ENCODE assay signal across 1 cellular context in the genomic region with DNA sequence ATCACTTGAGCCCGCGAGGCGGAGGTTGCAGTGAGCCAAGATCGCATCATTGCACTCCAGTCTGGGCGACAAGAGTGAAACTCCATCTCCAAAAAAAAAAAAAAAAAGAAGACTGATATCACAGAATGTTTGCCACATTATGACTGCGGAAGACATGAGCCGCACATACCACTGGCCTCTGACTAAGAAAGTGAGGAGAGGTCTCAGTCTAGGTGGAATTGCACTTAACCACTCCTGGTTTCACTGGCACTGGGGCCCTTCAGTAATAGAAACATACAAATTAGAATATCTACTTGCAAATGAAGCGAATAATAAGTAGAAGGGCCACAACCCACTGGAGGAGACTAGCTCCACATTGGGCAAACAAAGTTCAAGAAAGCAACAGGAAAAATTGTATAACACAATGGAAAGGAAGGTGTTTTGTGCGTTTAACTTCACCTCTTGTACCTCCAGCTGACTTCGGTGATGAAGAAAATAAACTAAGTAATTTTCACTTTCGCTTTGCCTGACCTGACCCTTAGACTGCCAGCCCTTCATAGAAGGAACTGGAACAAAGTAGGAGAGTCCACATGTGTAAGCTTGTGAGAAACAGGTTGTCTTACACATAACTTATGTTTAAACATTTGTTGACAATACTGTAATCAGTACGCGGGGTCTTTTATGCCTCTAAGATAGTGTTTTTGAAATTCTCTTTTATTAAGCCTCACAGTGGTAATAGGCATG.
TF ChIP-seq lines count a peak whose summit lies in the region.

No MANE protein-coding gene starts in this region.

TF ChIP-seq in GM12878, 131 proteins besides CTCF, POLR2A, EP300 and RAD21 (continued from another document):
- TF ChIP-seq, protein P1, sequence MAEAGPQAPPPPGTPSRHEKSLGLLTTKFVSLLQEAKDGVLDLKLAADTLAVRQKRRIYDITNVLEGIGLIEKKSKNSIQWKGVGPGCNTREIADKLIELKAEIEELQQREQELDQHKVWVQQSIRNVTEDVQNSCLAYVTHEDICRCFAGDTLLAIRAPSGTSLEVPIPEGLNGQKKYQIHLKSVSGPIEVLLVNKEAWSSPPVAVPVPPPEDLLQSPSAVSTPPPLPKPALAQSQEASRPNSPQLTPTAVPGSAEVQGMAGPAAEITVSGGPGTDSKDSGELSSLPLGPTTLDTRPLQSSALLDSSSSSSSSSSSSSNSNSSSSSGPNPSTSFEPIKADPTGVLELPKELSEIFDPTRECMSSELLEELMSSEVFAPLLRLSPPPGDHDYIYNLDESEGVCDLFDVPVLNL (IDR thresholded peaks at IDR 0.05; ENCODE audit: low read depth, low read length) = no peak
- TF ChIP-seq SMAD5 (IDR thresholded peaks at IDR 0.05; ENCODE audit: low read depth) = no peak
- TF ChIP-seq RAD51 (IDR thresholded peaks at IDR 0.05) = no peak
- TF ChIP-seq BHLHE40 (IDR thresholded peaks at IDR 0.05; ENCODE audit: borderline replicate concordance in 1 of 2, low read depth in 2 of 2, low read length in 1 of 2) = no peak
- TF ChIP-seq TARDBP (IDR thresholded peaks at IDR 0.05; ENCODE audit: borderline replicate concordance) = no peak
- no peak for TF ChIP-seq NR2C2 (IDR thresholded peaks at IDR 0.05; ENCODE audit: borderline replicate concordance, control insufficient read depth, insufficient read length, low read depth)
- TF ChIP-seq, protein P2, sequence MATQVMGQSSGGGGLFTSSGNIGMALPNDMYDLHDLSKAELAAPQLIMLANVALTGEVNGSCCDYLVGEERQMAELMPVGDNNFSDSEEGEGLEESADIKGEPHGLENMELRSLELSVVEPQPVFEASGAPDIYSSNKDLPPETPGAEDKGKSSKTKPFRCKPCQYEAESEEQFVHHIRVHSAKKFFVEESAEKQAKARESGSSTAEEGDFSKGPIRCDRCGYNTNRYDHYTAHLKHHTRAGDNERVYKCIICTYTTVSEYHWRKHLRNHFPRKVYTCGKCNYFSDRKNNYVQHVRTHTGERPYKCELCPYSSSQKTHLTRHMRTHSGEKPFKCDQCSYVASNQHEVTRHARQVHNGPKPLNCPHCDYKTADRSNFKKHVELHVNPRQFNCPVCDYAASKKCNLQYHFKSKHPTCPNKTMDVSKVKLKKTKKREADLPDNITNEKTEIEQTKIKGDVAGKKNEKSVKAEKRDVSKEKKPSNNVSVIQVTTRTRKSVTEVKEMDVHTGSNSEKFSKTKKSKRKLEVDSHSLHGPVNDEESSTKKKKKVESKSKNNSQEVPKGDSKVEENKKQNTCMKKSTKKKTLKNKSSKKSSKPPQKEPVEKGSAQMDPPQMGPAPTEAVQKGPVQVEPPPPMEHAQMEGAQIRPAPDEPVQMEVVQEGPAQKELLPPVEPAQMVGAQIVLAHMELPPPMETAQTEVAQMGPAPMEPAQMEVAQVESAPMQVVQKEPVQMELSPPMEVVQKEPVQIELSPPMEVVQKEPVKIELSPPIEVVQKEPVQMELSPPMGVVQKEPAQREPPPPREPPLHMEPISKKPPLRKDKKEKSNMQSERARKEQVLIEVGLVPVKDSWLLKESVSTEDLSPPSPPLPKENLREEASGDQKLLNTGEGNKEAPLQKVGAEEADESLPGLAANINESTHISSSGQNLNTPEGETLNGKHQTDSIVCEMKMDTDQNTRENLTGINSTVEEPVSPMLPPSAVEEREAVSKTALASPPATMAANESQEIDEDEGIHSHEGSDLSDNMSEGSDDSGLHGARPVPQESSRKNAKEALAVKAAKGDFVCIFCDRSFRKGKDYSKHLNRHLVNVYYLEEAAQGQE (IDR thresholded peaks at IDR 0.05; ENCODE audit: low read depth, low read length) = no peak
- no peak for TF ChIP-seq ZNF217 (IDR thresholded peaks at IDR 0.05)
TF ChIP-seq in GM12878: peak in this region for 0.
